ENCODE assay signal across 1 cellular context in genomic region chr6:101393291-101394251, GRCh38.
TF ChIP-seq lines count a peak whose summit lies in the region.

Gene GRIK2, plus strand, starts transcription at chr6:101393708.

TF ChIP-seq in GM12878, 131 proteins besides CTCF, POLR2A, EP300 and RAD21 (continued from another document):
- TF ChIP-seq, protein P1, sequence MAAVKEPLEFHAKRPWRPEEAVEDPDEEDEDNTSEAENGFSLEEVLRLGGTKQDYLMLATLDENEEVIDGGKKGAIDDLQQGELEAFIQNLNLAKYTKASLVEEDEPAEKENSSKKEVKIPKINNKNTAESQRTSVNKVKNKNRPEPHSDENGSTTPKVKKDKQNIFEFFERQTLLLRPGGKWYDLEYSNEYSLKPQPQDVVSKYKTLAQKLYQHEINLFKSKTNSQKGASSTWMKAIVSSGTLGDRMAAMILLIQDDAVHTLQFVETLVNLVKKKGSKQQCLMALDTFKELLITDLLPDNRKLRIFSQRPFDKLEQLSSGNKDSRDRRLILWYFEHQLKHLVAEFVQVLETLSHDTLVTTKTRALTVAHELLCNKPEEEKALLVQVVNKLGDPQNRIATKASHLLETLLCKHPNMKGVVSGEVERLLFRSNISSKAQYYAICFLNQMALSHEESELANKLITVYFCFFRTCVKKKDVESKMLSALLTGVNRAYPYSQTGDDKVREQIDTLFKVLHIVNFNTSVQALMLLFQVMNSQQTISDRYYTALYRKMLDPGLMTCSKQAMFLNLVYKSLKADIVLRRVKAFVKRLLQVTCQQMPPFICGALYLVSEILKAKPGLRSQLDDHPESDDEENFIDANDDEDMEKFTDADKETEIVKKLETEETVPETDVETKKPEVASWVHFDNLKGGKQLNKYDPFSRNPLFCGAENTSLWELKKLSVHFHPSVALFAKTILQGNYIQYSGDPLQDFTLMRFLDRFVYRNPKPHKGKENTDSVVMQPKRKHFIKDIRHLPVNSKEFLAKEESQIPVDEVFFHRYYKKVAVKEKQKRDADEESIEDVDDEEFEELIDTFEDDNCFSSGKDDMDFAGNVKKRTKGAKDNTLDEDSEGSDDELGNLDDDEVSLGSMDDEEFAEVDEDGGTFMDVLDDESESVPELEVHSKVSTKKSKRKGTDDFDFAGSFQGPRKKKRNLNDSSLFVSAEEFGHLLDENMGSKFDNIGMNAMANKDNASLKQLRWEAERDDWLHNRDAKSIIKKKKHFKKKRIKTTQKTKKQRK (IDR thresholded peaks at IDR 0.05; ENCODE audit: low read depth, low read length): no peak
- no peak for TF ChIP-seq IKZF1 (conservative IDR thresholded peaks at IDR 0.05)
- no peak for TF ChIP-seq JUNB (IDR thresholded peaks at IDR 0.05)
